Comparison of ENCODE assay signal across 8 cellular contexts in genomic region chr5:178130576-178131445, GRCh38. TPM values are rescaled to one million over a fixed set of nuclear protein-coding genes. Genes with fewer than 3 reads are reported as not detected.
DNase-seq lines count a peak whose midpoint lies in the region; ATAC-seq lines count a peak whose summit lies in the region.

Gene RMND5B (plus strand): TSS chr5:178131014. CDS start chr5:178138120, 7,106 bp downstream.

- H3K27me3 Mint-ChIP-seq in activated CD4-positive, alpha-beta T cell treated with anti-CD3 and anti-CD28 coated beads, Interleukin-2, amount 10 ng/mL, durations not matched to agents 7 days and 5 days: no peaks in the 10 kb centered on the region

- CTCF ChIA-PET in activated CD4-positive, alpha-beta T cell treated with anti-CD3 and anti-CD28 coated beads, Interleukin-2, amount 10 ng/mL, durations not matched to agents 7 days and 5 days (lab: Charles Lee): interaction anchor here (1.0 to 3.1 kb wide), 3 partner anchors 10 to 19 kb away, joined by 3 to 17 read pairs (median 3); partner anchors contain the start of gene N4BP3

- H3K4me1 Mint-ChIP-seq in activated CD4-positive, alpha-beta T cell treated with anti-CD3 and anti-CD28 coated beads, Interleukin-2, amount 10 ng/mL, durations not matched to agents 7 days and 5 days: peaks cover 27% of the 10 kb centered on the region

- H3K4me3 Mint-ChIP-seq in activated CD4-positive, alpha-beta T cell treated with anti-CD3 and anti-CD28 coated beads, Interleukin-2, amount 10 ng/mL, durations not matched to agents 7 days and 5 days: peak within 1 kb of the TSS; percentile 80

- no peaks in the 10 kb centered on the region for H3K9me3 Mint-ChIP-seq in activated CD4-positive, alpha-beta T cell treated with anti-CD3 and anti-CD28 coated beads, Interleukin-2, amount 10 ng/mL, durations not matched to agents 7 days and 5 days

- H3K27ac Mint-ChIP-seq in activated CD4-positive, alpha-beta T cell treated with anti-CD3 and anti-CD28 coated beads, Interleukin-2, amount 10 ng/mL, durations not matched to agents 7 days and 5 days: peak within 1 kb of the TSS; percentile 88

- no peaks in the 10 kb centered on the region for H3K36me3 Mint-ChIP-seq in activated CD4-positive, alpha-beta T cell treated with anti-CD3 and anti-CD28 coated beads, Interleukin-2, amount 10 ng/mL, durations not matched to agents 7 days and 5 days (ENCODE audit: low read depth)

- DNase-seq in Ammon's horn (ENCODE audit: low spot score) (peak; percentile 80), NCI-H524 treated with DMSO at 0.1 percent for 48 hours (lab: John Stamatoyannopoulos, UW) (peak; percentile 43), cortex of kidney (lab: John Stamatoyannopoulos, UW) (peak; percentile 38), left kidney (ENCODE audit: low read depth, low spot score) (peak; percentile 95)
- peak; percentile 79 for DNase-seq in activated CD4-positive, alpha-beta T cell treated with anti-CD3 and anti-CD28 coated beads, Interleukin-2, amount 10 ng/mL, durations not matched to agents 7 days and 5 days
- DNase-seq in stimulated activated CD4-positive, alpha-beta T cell treated with anti-CD3 and anti-CD28 coated beads, Interleukin-1b, Interleukin-23, amount 100 ng/mL, for 48 hours: peak; percentile 83

- POLR2A ChIA-PET in activated CD4-positive, alpha-beta T cell treated with anti-CD3 and anti-CD28 coated beads, Interleukin-2, amount 10 ng/mL, durations not matched to agents 7 days and 5 days (lab: Charles Lee): interaction anchor here (0.6 kb wide), 1 partner anchor 20 kb away, joined by 3 read pairs; no protein-coding TSS in a partner anchor

- ATAC-seq in GM19043 (IDR thresholded peaks at IDR 0.05; ENCODE audit: low read depth, unreplicated experiment) (peak; percentile 83), HG03342 (IDR thresholded peaks at IDR 0.05; ENCODE audit: unreplicated experiment) (peak; percentile 85)

RNA-seq across cellular contexts. Expression of gene RMND5B, which starts in this region (rescaled TPM):
- 10 to 100 TPM; 21.4 to 22.7 TPM for total RNA-seq in activated CD4-positive, alpha-beta T cell treated with anti-CD3 and anti-CD28 coated beads, Interleukin-2, amount 10 ng/mL, durations not matched to agents 7 days and 5 days

Comparison
In these comparisons a context has a peak if more than half of its experiments do, and no peak if none do; other contexts are left out.
1. Peak in every context shown above with its lines: DNase-seq and ATAC-seq.
2. DNase-seq: peak in every context shown above with its lines; median percentile 95 in left kidney; 83 in stimulated activated CD4-positive, alpha-beta T cell treated with anti-CD3 and anti-CD28 coated beads, Interleukin-1b, Interleukin-23, amount 100 ng/mL, for 48 hours; 80 in Ammon's horn; 79 in activated CD4-positive, alpha-beta T cell treated with anti-CD3 and anti-CD28 coated beads, Interleukin-2, amount 10 ng/mL, durations not matched to agents 7 days and 5 days; 43 in NCI-H524 treated with DMSO at 0.1 percent for 48 hours; 38 in cortex of kidney.